Comparison of ENCODE assay signal across 19 cellular contexts in genomic region chr12:75548879-75549278, GRCh38.
"Had no signal": no experiment of that assay in that cellular context is flagged by ENCODE, and none has a peak within 500 bp of the region (broad histone marks: within the 10 kb centered on the region; RNA-seq: fewer than 3 reads in every experiment).

No MANE protein-coding gene starts in this region.

- H3K36me3 ChIP-seq: spleen, thoracic aorta had no signal

- ATAC-seq: activated CD8-positive, alpha-beta T cell treated with anti-CD3 and anti-CD28 coated beads for 36 hours; activated T-helper 17 cell treated with anti-CD3 and anti-CD28 coated beads, Interleukin-2, amount 50 U/mL, for 72 hours; effector memory CD8-positive, alpha-beta T cell; natural killer cell treated with Interleukin-12 subunit alpha and Interleukin-12 subunit beta and Interleukin-15 and Interleukin-18, amount 100 ng/mL, for 72 hours; sciatic nerve; stimulated activated memory B cell treated with anti-CD40 and anti-IgM and Interleukin-4, amounts not matched to agents 10 μg/mL and 1 μg/mL and 100 μg/mL, for 72 hours had no signal

- H3K4me1 ChIP-seq: parathyroid adenoma, spleen had no signal

- H3K9me3 ChIP-seq: spleen, thoracic aorta had no signal

- H3K4me3 ChIP-seq: hepatocyte, lung, spleen, thoracic aorta had no signal

- H3K27me3 ChIP-seq: hepatocyte, spleen had no signal

- H3K27ac ChIP-seq: hepatocyte, parathyroid adenoma, spleen, thoracic aorta had no signal

- DNase-seq: activated CD4-positive, alpha-beta T cell treated with anti-CD3 and anti-CD28 coated beads, Interleukin-2, amount 10 ng/mL, durations not matched to agents 24 days and 14 days; activated CD8-positive, alpha-beta T cell treated with anti-CD3 and anti-CD28 coated beads for 36 hours; activated naive CD4-positive, alpha-beta T cell treated with anti-CD3 and anti-CD28 coated beads for 36 hours; activated T-cell treated with anti-CD3 and anti-CD28 coated beads, Interleukin-2, amount 50 U/mL, for 1 hour; anterior cingulate cortex; caudate nucleus; effector memory CD8-positive, alpha-beta T cell; islet precursor cell; spleen; stimulated activated CD4-positive, alpha-beta T cell treated with anti-CD3 and anti-CD28 coated beads, Interleukin-4, amount 100 ng/mL, for 4 hours; T-helper 9 cell had no signal
